Comparison of ENCODE assay signal across 8 cellular contexts in the genomic region with DNA sequence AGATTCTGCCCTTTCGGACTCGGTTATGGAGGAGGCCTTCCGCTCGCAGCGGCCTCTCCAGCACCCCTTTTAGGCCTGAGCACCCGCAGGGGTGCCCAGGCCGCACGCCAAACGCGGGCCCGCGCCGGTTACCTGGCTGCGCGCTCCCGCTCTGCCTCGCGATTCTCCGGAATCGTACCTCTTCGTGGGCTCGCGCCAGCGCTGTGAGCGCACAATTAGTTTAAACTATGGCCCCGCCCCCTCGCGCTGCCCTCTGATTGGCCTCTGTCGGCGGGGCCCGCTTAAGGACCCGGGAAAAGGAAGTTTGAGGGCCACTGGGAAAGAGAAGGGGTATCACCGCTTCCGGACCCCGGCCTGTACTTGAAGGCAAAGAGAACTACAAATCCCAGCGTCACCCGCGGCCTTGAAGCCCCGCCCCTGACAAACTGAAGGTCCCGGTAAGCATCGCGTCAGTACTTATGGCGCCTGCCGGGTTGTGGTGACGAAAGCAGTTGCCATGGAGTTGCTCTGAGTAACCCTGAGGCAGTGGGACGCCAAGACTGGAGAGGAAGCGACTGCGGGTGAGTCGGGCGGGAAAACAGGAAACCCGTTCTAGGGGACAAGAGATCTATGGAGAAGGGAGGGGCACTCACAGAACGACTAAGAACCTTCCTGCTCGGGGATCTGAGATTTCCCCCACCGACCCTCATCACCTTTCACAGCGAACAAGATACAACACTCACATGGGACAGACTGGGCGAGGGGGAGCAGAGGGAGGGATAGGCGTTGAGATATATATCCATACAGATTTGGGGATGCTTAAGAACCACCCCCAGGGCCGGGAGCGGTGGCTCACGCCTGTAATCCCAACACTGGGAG. TPM values are rescaled to one million over a fixed set of nuclear protein-coding genes. Genes with fewer than 3 reads are reported as not detected.
DNase-seq lines count a peak whose midpoint lies in the region; ATAC-seq and TF ChIP-seq lines count a peak whose summit lies in the region.

A gene with protein sequence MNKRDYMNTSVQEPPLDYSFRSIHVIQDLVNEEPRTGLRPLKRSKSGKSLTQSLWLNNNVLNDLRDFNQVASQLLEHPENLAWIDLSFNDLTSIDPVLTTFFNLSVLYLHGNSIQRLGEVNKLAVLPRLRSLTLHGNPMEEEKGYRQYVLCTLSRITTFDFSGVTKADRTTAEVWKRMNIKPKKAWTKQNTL (plus strand): TSS at position 525 of the 858 bp plus-strand sequence. CDS start 8,234 bp downstream, outside the sequence.
A gene with protein sequence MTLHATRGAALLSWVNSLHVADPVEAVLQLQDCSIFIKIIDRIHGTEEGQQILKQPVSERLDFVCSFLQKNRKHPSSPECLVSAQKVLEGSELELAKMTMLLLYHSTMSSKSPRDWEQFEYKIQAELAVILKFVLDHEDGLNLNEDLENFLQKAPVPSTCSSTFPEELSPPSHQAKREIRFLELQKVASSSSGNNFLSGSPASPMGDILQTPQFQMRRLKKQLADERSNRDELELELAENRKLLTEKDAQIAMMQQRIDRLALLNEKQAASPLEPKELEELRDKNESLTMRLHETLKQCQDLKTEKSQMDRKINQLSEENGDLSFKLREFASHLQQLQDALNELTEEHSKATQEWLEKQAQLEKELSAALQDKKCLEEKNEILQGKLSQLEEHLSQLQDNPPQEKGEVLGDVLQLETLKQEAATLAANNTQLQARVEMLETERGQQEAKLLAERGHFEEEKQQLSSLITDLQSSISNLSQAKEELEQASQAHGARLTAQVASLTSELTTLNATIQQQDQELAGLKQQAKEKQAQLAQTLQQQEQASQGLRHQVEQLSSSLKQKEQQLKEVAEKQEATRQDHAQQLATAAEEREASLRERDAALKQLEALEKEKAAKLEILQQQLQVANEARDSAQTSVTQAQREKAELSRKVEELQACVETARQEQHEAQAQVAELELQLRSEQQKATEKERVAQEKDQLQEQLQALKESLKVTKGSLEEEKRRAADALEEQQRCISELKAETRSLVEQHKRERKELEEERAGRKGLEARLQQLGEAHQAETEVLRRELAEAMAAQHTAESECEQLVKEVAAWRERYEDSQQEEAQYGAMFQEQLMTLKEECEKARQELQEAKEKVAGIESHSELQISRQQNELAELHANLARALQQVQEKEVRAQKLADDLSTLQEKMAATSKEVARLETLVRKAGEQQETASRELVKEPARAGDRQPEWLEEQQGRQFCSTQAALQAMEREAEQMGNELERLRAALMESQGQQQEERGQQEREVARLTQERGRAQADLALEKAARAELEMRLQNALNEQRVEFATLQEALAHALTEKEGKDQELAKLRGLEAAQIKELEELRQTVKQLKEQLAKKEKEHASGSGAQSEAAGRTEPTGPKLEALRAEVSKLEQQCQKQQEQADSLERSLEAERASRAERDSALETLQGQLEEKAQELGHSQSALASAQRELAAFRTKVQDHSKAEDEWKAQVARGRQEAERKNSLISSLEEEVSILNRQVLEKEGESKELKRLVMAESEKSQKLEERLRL (N-terminal part only) (minus strand): TSS at position 217 of the 858 bp plus-strand sequence. CDS start 44,599 bp downstream, outside the sequence.

- intact Hi-C loops in prostate gland (cut with DNase I), result loop anchor here (2.0 kb wide), 1 partner anchor 40 kb away; no protein-coding TSS in a partner anchor

- TF ChIP-seq CTCF in right atrium auricular region (IDR thresholded peaks at IDR 0.05), result no peak
- no peak for TF ChIP-seq CTCF in prostate gland (IDR thresholded peaks at IDR 0.05)

- peak within 1 kb of the TSS; percentile 76 for H3K4me3 ChIP-seq in right atrium auricular region
- peak within 1 kb of the TSS; percentile 59 to 70 for H3K4me3 ChIP-seq in prostate gland
- peak within 1 kb of the TSS; percentile 71 for H3K4me3 ChIP-seq in urinary bladder (ENCODE audit: low read depth, low read length)

- peaks cover 0 to 24% of the 10 kb centered on the region in 2 donors for H3K4me1 ChIP-seq in right atrium auricular region
- peaks cover 21% of the 10 kb centered on the region for H3K4me1 ChIP-seq in prostate gland (replicated peaks)
- H3K4me1 ChIP-seq in urinary bladder (ENCODE audit: insufficient read depth), result peaks cover 2% of the 10 kb centered on the region

- H3K9me3 ChIP-seq in right atrium auricular region, result no peaks in the 10 kb centered on the region
- H3K9me3 ChIP-seq in prostate gland, result no peaks in the 10 kb centered on the region

- H3K27ac ChIP-seq in right atrium auricular region (peak within 1 kb of the TSS; percentile 94 to 96), prostate gland (peak within 1 kb of the TSS; percentile 95 to 97), urinary bladder (ENCODE audit: low read depth) (peak within 1 kb of the TSS; percentile 92)

- DNase-seq in NCI-H187 (lab: John Stamatoyannopoulos, UW) (peak; percentile 94 to 99), T-helper 2 cell (peak; percentile 93 to 100 (median 99)), anterior cingulate cortex (lab: John Stamatoyannopoulos, UW) (peak; percentile 75 to 100 (median 99)), right atrium auricular region (ENCODE audit: low spot score) (peak; percentile 100), prostate gland (ENCODE audit: low spot score) (peak; percentile 100)

- H3K27me3 ChIP-seq in right atrium auricular region (no peaks in the 10 kb centered on the region), prostate gland (replicated peaks; ENCODE audit: insufficient read depth) (no peaks in the 10 kb centered on the region)

- 1% methylated on average over 51 of the region's 60 CpGs for WGBS in prostate gland
- WGBS in urinary bladder, result under 1% methylated on average over 60 of the region's 60 CpGs

- TF ChIP-seq POLR2A in prostate gland (IDR thresholded peaks at IDR 0.05), result peak; percentile 80

- ATAC-seq in GM18502 (IDR thresholded peaks at IDR 0.05; ENCODE audit: poor library complexity, unreplicated experiment) (peak; percentile 92), HG02943 (IDR thresholded peaks at IDR 0.05; ENCODE audit: low read depth, unreplicated experiment) (peak; percentile 91)

- H3K36me3 ChIP-seq in right atrium auricular region, result no peaks in the 10 kb centered on the region
- no peaks in the 10 kb centered on the region for H3K36me3 ChIP-seq in prostate gland
- no peaks in the 10 kb centered on the region for H3K36me3 ChIP-seq in urinary bladder (ENCODE audit: insufficient read depth)

RNA-seq across cellular contexts. Expression of the first gene that starts in this region (rescaled TPM):
- total RNA-seq in right atrium auricular region (1 to 10 TPM; 4.0 to 7.6 TPM), prostate gland (10 to 100 TPM; 13.1 to 25.1 TPM), urinary bladder (5.0 TPM)
- 8.3 TPM for polyA plus RNA-seq in urinary bladder

RNA-seq across cellular contexts. Expression of the second gene that starts in this region (rescaled TPM):
- total RNA-seq in right atrium auricular region (100 to 1,000 TPM; 102 to 130 TPM), prostate gland (100 to 1,000 TPM; 623 to 712 TPM), urinary bladder (193 TPM)
- 219 TPM for polyA plus RNA-seq in urinary bladder

Comparison
In these comparisons a context has a peak if more than half of its experiments do, and no peak if none do; other contexts are left out.
1. Peak in every context shown above with its lines: DNase-seq, ATAC-seq, H3K4me3 ChIP-seq and H3K27ac ChIP-seq.